8 cellular contexts compared by ENCODE assay signal in genomic region chr2:198004921-198005829, GRCh38.
DNase-seq lines count a peak whose midpoint lies in the region; ATAC-seq, FAIRE-seq and TF ChIP-seq lines count a peak whose summit lies in the region.

No MANE protein-coding gene starts in this region.

- H3K4me3 ChIP-seq in suprapubic skin: no peak overlapping the region

- H3K4me1 ChIP-seq in suprapubic skin: no peaks in the 10 kb centered on the region

- no peak for TF ChIP-seq CTCF in D721Med (IDR thresholded peaks at IDR 0.05; ENCODE audit: insufficient read depth, missing control alignments)
- TF ChIP-seq CTCF in suprapubic skin (IDR thresholded peaks at IDR 0.05): no peak

- H3K9me3 ChIP-seq in suprapubic skin: no peaks in the 10 kb centered on the region

- no peak for TF ChIP-seq POLR2A in suprapubic skin (IDR thresholded peaks at IDR 0.05)

- WGBS in suprapubic skin: 80% methylated on average over 12 of the region's 12 CpGs

- no peak for TF ChIP-seq EP300 in suprapubic skin (IDR thresholded peaks at IDR 0.05)

- no peaks in the 10 kb centered on the region for H3K36me3 ChIP-seq in suprapubic skin

- peak; percentile 76 for ATAC-seq in HG02884 (IDR thresholded peaks at IDR 0.05; ENCODE audit: unreplicated experiment)

- H3K27me3 ChIP-seq in suprapubic skin: no peaks in the 10 kb centered on the region

- FAIRE-seq in D721Med (lab: Jason Lieb, UNC): no peak
- no peak for FAIRE-seq in HTR-8/SVneo (lab: Jason Lieb, UNC)

- DNase-seq in GM19238 (ENCODE audit: insufficient read length, low spot score) (peak; percentile 5), GOT3 (lab: John Stamatoyannopoulos, UW) (no peak), D721Med (ENCODE audit: insufficient read length, low spot score) (no peak), suprapubic skin (ENCODE audit: low spot score in 2 of 2) (no peak), HTR-8/SVneo (ENCODE audit: insufficient read length, low spot score) (no peak)
- peak; percentile 28 for DNase-seq in activated CD4-positive, alpha-beta T cell treated with anti-CD3 and anti-CD28 coated beads, Interleukin-2, amount 50 U/mL, for 1 hour
- DNase-seq in stimulated activated CD4-positive, alpha-beta T cell treated with anti-CD3 and anti-CD28 coated beads, Interleukin-4, amount 100 ng/mL, for 4 hours: peak; percentile 23 to 43

- no peak overlapping the region for H3K27ac ChIP-seq in suprapubic skin

Comparison
In these comparisons a context has a peak if more than half of its experiments do, and no peak if none do; other contexts are left out.
1. DNase-seq: peak in GM19238 (single experiment), activated CD4-positive, alpha-beta T cell treated with anti-CD3 and anti-CD28 coated beads, Interleukin-2, amount 50 U/mL, for 1 hour (single experiment) and stimulated activated CD4-positive, alpha-beta T cell treated with anti-CD3 and anti-CD28 coated beads, Interleukin-4, amount 100 ng/mL, for 4 hours (2 of 2); none in GOT3 (single experiment), D721Med (single experiment), suprapubic skin (0 of 2) and HTR-8/SVneo (single experiment).